Comparison of ENCODE assay signal across 24 cellular contexts in genomic region chrX:6909396-6909795, GRCh38.
"Had no signal": no experiment of that assay in that cellular context is flagged by ENCODE, and none has a peak within 500 bp of the region (broad histone marks: within the 10 kb centered on the region; RNA-seq: fewer than 3 reads in every experiment).

No MANE protein-coding gene starts in this region.

- DNase-seq: KBM-7; MG63; NCI-H1092; NCI-H1105 treated with DMSO at 0.1 percent for 48 hours; NCI-H1417 treated with DMSO at 0.1 percent for 48 hours; NCI-H146; NCI-H1694 treated with DMSO at 0.1 percent for 48 hours; NCI-H1930; NCI-H2081; NCI-H2171; NCI-H226; NCI-H446; NCI-H510A; NCI-H524 treated with DMSO at 0.1 percent for 48 hours; NCI-H69; NCI-H774; NK-92 treated with Interleukin-12 subunit alpha and Interleukin-12 subunit beta, amount 100 ng/mL, for 24 hours; PC-3; SHP77 treated with DMSO at 0.1 percent for 48 hours; SJCRH30 had no signal

- H3K27ac ChIP-seq: HL-60, SJCRH30 had no signal

- H3K4me3 ChIP-seq: MG63, SJCRH30 had no signal

- H3K27me3 ChIP-seq: MG63, SJCRH30 had no signal

- H3K4me1 ChIP-seq: SJCRH30 had no signal

- H3K9me3 ChIP-seq: MG63, SJCRH30 had no signal

- ATAC-seq: Panc1, PC-3, Right ventricle myocardium inferior, SK-N-SH treated with all-trans-retinoic acid at 6 μM for 48 hours had no signal

- H3K36me3 ChIP-seq: MG63, SJCRH30 had no signal
